Comparison of ENCODE assay signal across 9 cellular contexts in the genomic region with DNA sequence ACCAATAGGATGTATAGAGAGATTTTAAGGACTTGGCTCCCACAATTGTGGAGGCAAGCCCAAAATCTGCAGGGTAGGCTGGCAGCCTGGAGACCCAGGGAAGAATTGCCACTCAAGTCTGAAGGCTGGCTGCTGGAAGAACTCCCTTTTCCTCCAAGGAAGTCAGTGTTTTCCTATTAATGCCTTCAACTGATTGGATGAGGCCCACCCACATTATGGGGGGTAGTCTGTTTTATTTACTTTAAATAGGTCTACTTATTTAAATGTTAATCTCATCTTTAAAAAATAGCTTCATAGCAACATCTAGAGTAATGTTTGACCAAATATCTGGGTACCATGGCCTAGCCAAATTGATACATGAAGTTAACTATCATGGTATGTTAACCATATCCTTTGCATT. TPM values are rescaled to one million over a fixed set of nuclear protein-coding genes. Genes with fewer than 3 reads are reported as not detected.
"Had no signal": no experiment of that assay in that cellular context is flagged by ENCODE, and none has a peak within 500 bp of the region (broad histone marks: within the 10 kb centered on the region; RNA-seq: fewer than 3 reads in every experiment).

No MANE protein-coding gene starts in this region.

- H3K27ac ChIP-seq: HL-60, KMS-11 had no signal

- FAIRE-seq: HTR-8/SVneo had no signal

- DNase-seq: IMR-90, KBM-7, KG1 had no signal

- H3K9ac ChIP-seq: KMS-11 had no signal

- H3K4me2 ChIP-seq: KMS-11 had no signal

RNA-seq across cellular contexts. Expression of a gene that starts 20.1 kb away (rescaled TPM):
- total RNA-seq: HT-29, HT1080, IMR-90 had no signal
- polyA plus RNA-seq: IgD-negative memory B cell, IMR-90 had no signal
